8 cellular contexts compared by ENCODE assay signal in genomic region chrX:53421772-53422090, GRCh38. TPM values are rescaled to one million over a fixed set of nuclear protein-coding genes. Genes with fewer than 3 reads are reported as not detected.
DNase-seq lines count a peak whose midpoint lies in the region; ATAC-seq and TF ChIP-seq lines count a peak whose summit lies in the region.

No MANE protein-coding gene starts in this region.

- DNase-seq in BJ (ENCODE audit: low read depth) (no peak), adipocyte (ENCODE audit: low read depth) (peak; percentile 78), pons (ENCODE audit: low spot score) (no peak), DMS114 treated with DMSO at 0.1 percent for 48 hours (lab: John Stamatoyannopoulos, UW; ENCODE audit: unreplicated experiment) (no peak)

- POLR2A ChIA-PET in BJ (lab: Charles Lee): no interaction called here

- CTCF ChIA-PET in BJ (lab: Yijun Ruan, JAX): interaction anchor here (1.3 kb wide), 1 partner anchor 60 kb away, joined by 3 read pairs; no protein-coding TSS in a partner anchor

- no peak for TF ChIP-seq CTCF in BJ (IDR thresholded peaks at IDR 0.05; ENCODE audit: insufficient read depth, low read depth, low read length)

- ATAC-seq in GM19328 (IDR thresholded peaks at IDR 0.05; ENCODE audit: unreplicated experiment): peak; percentile 3
- ATAC-seq in HG03571 (IDR thresholded peaks at IDR 0.05; ENCODE audit: unreplicated experiment): peak; percentile 3

- no peaks in the 10 kb centered on the region for H3K36me3 ChIP-seq in BJ (ENCODE audit: control insufficient read depth, insufficient read depth, low read length)
- H3K36me3 ChIP-seq in adipocyte (ENCODE audit: control insufficient read depth, insufficient read depth, low read length, severe bottlenecking): no peaks in the 10 kb centered on the region

- no peaks in the 10 kb centered on the region for H3K27me3 ChIP-seq in BJ (ENCODE audit: control insufficient read depth, insufficient read depth, low read length)
- H3K27me3 ChIP-seq in adipocyte (replicated peaks; ENCODE audit: control insufficient read depth, insufficient read depth, low read length): no peaks in the 10 kb centered on the region
- no peaks in the 10 kb centered on the region for H3K27me3 ChIP-seq in layer of hippocampus (ENCODE audit: control insufficient read depth, insufficient read depth, low read length)

- H3K27ac ChIP-seq in layer of hippocampus (ENCODE audit: low read depth, low read length) (peak overlapping the region; percentile 87), temporal lobe (ENCODE audit: low read depth, low read length) (peak overlapping the region; percentile 86)

- H3K4me1 ChIP-seq in adipocyte (ENCODE audit: control insufficient read depth, insufficient read depth, low read length): peaks cover 10% of the 10 kb centered on the region

- H3K9me3 ChIP-seq in adipocyte (ENCODE audit: control insufficient read depth, low read length): no peaks in the 10 kb centered on the region

- H3K4me3 ChIP-seq in BJ (ENCODE audit: low read depth, low read length) (peak overlapping the region; percentile 65), adipocyte (ENCODE audit: low read length) (peak overlapping the region; percentile 92)

- peak overlapping the region; percentile 91 for H3K9ac ChIP-seq in adipocyte (ENCODE audit: low read length)

RNA-seq across cellular contexts. Expression of gene SMC1A, which starts 0.7 kb away (rescaled TPM):
- polyA plus RNA-seq in BJ (2011; rRNA removed): 18.7 and 22.4 TPM in 2 replicates
- polyA minus RNA-seq in BJ (2011; rRNA and poly(A)+ RNA removed): 16.9 and 21.0 TPM in 2 replicates
- 23.4 TPM for total RNA-seq in temporal lobe

RNA-seq across cellular contexts. Expression of gene RIBC1, which starts 0.9 kb away (rescaled TPM):
- 0.09 TPM in 1 of 2 replicates, not detected in the other for polyA plus RNA-seq in BJ (2011; rRNA removed)
- not detected in 2 replicates for polyA minus RNA-seq in BJ (2011; rRNA and poly(A)+ RNA removed)
- 0.74 TPM for total RNA-seq in temporal lobe

RNA-seq across cellular contexts. Expression of gene HSD17B10, which starts 12.4 kb away (rescaled TPM):
- 112 and 156 TPM in 2 replicates for polyA plus RNA-seq in BJ (2011; rRNA removed)
- 40.7 and 63.7 TPM in 2 replicates for polyA minus RNA-seq in BJ (2011; rRNA and poly(A)+ RNA removed)
- total RNA-seq in temporal lobe: 22.1 TPM
